Comparison of ENCODE assay signal across 10 cellular contexts in the genomic region with DNA sequence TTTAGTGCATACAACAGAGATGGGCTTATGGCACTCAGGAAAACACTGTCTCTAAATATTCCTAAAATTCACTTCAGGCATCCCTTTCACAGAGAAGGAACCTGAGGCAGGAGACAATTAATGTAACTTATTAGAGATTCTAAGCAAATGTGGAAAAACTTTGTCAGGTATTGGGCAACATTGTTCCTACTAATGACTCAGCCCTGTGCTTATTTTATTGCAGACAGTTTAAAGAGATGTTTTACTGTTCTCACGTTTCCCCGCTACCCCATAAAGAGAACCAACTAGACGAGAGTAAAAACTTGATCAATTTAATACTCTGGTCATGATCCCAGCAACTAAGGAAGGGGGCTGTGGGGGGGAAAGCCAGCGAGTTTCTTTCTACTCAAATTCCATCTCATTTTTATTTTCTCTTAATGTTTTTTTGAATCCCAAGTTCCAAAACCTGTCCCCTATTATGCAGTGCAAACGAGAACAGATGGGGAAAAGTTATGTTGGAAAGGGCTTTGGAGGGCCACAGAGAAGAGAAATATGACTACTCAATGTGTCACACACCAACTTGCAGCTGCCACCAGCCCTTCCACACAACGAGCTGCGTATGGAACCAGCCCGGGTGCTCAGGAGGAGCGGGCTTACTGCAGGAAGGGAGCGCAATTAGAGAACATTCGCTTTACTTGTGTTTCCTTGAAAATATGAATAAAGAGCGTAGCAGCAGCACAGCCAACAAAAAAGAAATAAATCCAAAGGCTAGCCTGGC. TPM values are rescaled to one million over a fixed set of nuclear protein-coding genes. Genes with fewer than 3 reads are reported as not detected.
DNase-seq lines count a peak whose midpoint lies in the region; ATAC-seq, FAIRE-seq and TF ChIP-seq lines count a peak whose summit lies in the region.
"Had no signal": no experiment of that assay in that cellular context is flagged by ENCODE, and none has a peak within 500 bp of the region (broad histone marks: within the 10 kb centered on the region; RNA-seq: fewer than 3 reads in every experiment).

No MANE protein-coding gene starts in this region.

- no peak for FAIRE-seq in frontal cortex (lab: Jason Lieb, UNC)
- FAIRE-seq: endometrium, GM18507 had no signal

- no peaks in the 10 kb centered on the region for H3K27me3 ChIP-seq in skeletal muscle tissue (ENCODE audit: control insufficient read depth in 3 of 3, insufficient read depth in 3 of 3, low read length in 3 of 3)

- no peak for DNase-seq in activated naive CD4-positive, alpha-beta T cell treated with anti-CD3 and anti-CD28 coated beads for 36 hours
- no peak for DNase-seq in activated naive CD4-positive, alpha-beta T cell treated with Interleukin-2 at 50 U/mL for 16 hours
- DNase-seq in NB4 (ENCODE audit: low read depth) (peak; percentile 39), choroid plexus epithelial cell (ENCODE audit: low read depth) (peak; percentile 80), left colon (no peak), frontal cortex (ENCODE audit: low spot score in 2 of 2) (no peak)

- H3K9ac ChIP-seq in skeletal muscle tissue (ENCODE audit: low read depth in 1 of 3, low read length in 3 of 3): peak overlapping the region in 1 of 3 donors; percentile 1

- no peak for TF ChIP-seq POLR2A in NB4 (IDR thresholded peaks at IDR 0.05; ENCODE audit: extremely low read depth, insufficient read length)

- intact Hi-C loops in activated naive CD4-positive, alpha-beta T cell treated with anti-CD3 and anti-CD28 coated beads for 36 hours (cut with micrococcal nuclease): no loop called here
- intact Hi-C loops in left colon (cut with DNase I, micrococcal nuclease): no loop called here

- H3K36me3 ChIP-seq in skeletal muscle tissue (ENCODE audit: control insufficient read depth in 3 of 3, insufficient read depth in 3 of 3, low read length in 3 of 3): no peaks in the 10 kb centered on the region

- peaks cover 0 to 5% (median 0%) of the 10 kb centered on the region in 3 donors for H3K4me1 ChIP-seq in skeletal muscle tissue (ENCODE audit: control insufficient read depth in 3 of 3, insufficient read depth in 3 of 3, low read length in 3 of 3)

- no peaks in the 10 kb centered on the region for H3K27me3 Mint-ChIP-seq in activated naive CD4-positive, alpha-beta T cell treated with anti-CD3 and anti-CD28 coated beads for 36 hours (ENCODE audit: low read depth)

- H3K9me3 Mint-ChIP-seq in activated naive CD4-positive, alpha-beta T cell treated with anti-CD3 and anti-CD28 coated beads for 36 hours: no peaks in the 10 kb centered on the region

- H3K36me3 Mint-ChIP-seq in activated naive CD4-positive, alpha-beta T cell treated with anti-CD3 and anti-CD28 coated beads for 36 hours (ENCODE audit: low read depth): no peaks in the 10 kb centered on the region

- H3K4me3 Mint-ChIP-seq in activated naive CD4-positive, alpha-beta T cell treated with anti-CD3 and anti-CD28 coated beads for 36 hours: no peak overlapping the region

- H3K27ac ChIP-seq in skeletal muscle tissue (ENCODE audit: low read depth, low read length): peak overlapping the region; percentile 4

- no peak for ATAC-seq in left colon
- ATAC-seq in GM19455 (IDR thresholded peaks at IDR 0.05; ENCODE audit: unreplicated experiment): no peak

- CTCF ChIA-PET in activated naive CD4-positive, alpha-beta T cell treated with anti-CD3 and anti-CD28 coated beads for 36 hours (lab: Charles Lee): interaction anchor here (0.7 to 2.2 kb wide), 2 partner anchors 18 to 61 kb away, joined by 3 to 14 read pairs; a partner anchor contains a TSS

- peaks cover 84% of the 10 kb centered on the region for H3K4me1 Mint-ChIP-seq in activated naive CD4-positive, alpha-beta T cell treated with anti-CD3 and anti-CD28 coated beads for 36 hours (ENCODE audit: low read depth)

- TF ChIP-seq CTCF in NB4 (IDR thresholded peaks at IDR 0.05; ENCODE audit: low read depth, low read length) (no peak), choroid plexus epithelial cell (conservative IDR thresholded peaks at IDR 0.05; ENCODE audit: low read depth, low read length) (no peak)

- no peaks in the 10 kb centered on the region for H3K9me3 ChIP-seq in skeletal muscle tissue (ENCODE audit: control insufficient read depth in 3 of 3, low read length in 3 of 3)

- H3K27ac Mint-ChIP-seq in activated naive CD4-positive, alpha-beta T cell treated with anti-CD3 and anti-CD28 coated beads for 36 hours: peak overlapping the region; percentile 70

- H3K4me3 ChIP-seq in NB4 (ENCODE audit: low read depth, low read length): no peak overlapping the region
- no peak overlapping the region for H3K4me3 ChIP-seq in choroid plexus epithelial cell (ENCODE audit: low read depth, low read length)
- peak overlapping the region in 2 of 3 donors; percentile 1 to 58 for H3K4me3 ChIP-seq in skeletal muscle tissue (ENCODE audit: low read length in 3 of 3)

RNA-seq across cellular contexts. Expression of a gene that starts 18.7 kb away (rescaled TPM):
- 10 to 100 TPM; 19.0 to 20.8 TPM for total RNA-seq in activated naive CD4-positive, alpha-beta T cell treated with anti-CD3 and anti-CD28 coated beads for 36 hours
- total RNA-seq in skeletal muscle tissue (18.8 TPM), left colon (10 to 100 TPM; 13.6 to 19.1 TPM), frontal cortex (14.7 TPM)

Comparison
In these comparisons a context has a peak if more than half of its experiments do, and no peak if none do; other contexts are left out.
1. DNase-seq: peak in NB4 (single experiment) and choroid plexus epithelial cell (single experiment); none in activated naive CD4-positive, alpha-beta T cell treated with anti-CD3 and anti-CD28 coated beads for 36 hours (single experiment), activated naive CD4-positive, alpha-beta T cell treated with Interleukin-2 at 50 U/mL for 16 hours (single experiment), left colon (0 of 2) and frontal cortex (0 of 2).
2. H3K4me3 ChIP-seq: peak in skeletal muscle tissue (2 of 3); none in NB4 (single experiment) and choroid plexus epithelial cell (single experiment).